Comparison of ENCODE assay signal across 23 cellular contexts in the genomic region with DNA sequence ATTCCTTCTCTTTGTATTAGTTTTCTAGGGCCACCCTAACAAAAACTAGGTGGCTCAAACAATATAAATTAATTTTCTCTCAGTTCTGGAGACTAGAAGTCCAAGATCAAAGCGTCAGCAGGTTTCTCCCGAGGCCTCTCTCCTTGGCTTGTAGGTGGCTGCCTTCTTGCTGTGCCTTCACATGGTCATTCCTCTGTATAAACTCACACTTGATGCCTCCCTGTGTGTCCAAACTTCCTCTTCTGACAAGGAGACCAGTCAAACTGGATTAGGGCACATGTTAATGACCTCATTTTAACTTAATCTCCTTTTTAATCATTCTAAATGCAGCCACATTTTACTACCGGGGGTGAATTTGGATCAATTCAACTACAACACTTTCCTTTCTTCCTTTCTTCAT.
"Had no signal": no experiment of that assay in that cellular context is flagged by ENCODE, and none has a peak within 500 bp of the region (broad histone marks: within the 10 kb centered on the region; RNA-seq: fewer than 3 reads in every experiment).

No MANE protein-coding gene starts in this region.

- DNase-seq: activated CD4-positive, alpha-beta T cell treated with anti-CD3 and anti-CD28 coated beads for 4 hours; activated CD4-positive, alpha-beta T cell treated with anti-CD3 and anti-CD28 coated beads, Interleukin-2, amount 50 U/mL, for 4 hours; activated effector memory CD4-positive, alpha-beta T cell treated with anti-CD3 and anti-CD28 coated beads, Interleukin-2, amount 50 U/mL, for 16 hours; activated naive CD4-positive, alpha-beta T cell treated with anti-CD3 and anti-CD28 coated beads for 36 hours; activated naive CD8-positive, alpha-beta T cell treated with anti-CD3 and anti-CD28 coated beads for 36 hours; activated T-cell treated with anti-CD3 and anti-CD28 coated beads for 4 hours; adrenal gland; gastrocnemius medialis; glutamatergic neuron; islet precursor cell; left cardiac atrium; left ventricle myocardium superior; nephron progenitor cell; pancreas; psoas muscle; stimulated activated naive CD8-positive, alpha-beta T cell treated with anti-CD3 and anti-CD28 coated beads, Interleukin-15, Interleukin-2, amounts not matched to agents 100 U/mL and 50 U/mL, for 24 hours; T-helper 1 cell; tibial artery had no signal

- H3K27ac Mint-ChIP-seq: activated naive CD4-positive, alpha-beta T cell treated with anti-CD3 and anti-CD28 coated beads for 36 hours; activated naive CD8-positive, alpha-beta T cell treated with anti-CD3 and anti-CD28 coated beads for 36 hours; brain; nephron progenitor cell had no signal

- H3K36me3 ChIP-seq: adrenal gland, ascending aorta, gastrocnemius medialis, pancreas, right atrium auricular region, tibial artery had no signal

- H3K4me1 Mint-ChIP-seq: activated naive CD8-positive, alpha-beta T cell treated with anti-CD3 and anti-CD28 coated beads for 36 hours; nephron progenitor cell had no signal

- H3K4me3 Mint-ChIP-seq: activated naive CD4-positive, alpha-beta T cell treated with anti-CD3 and anti-CD28 coated beads for 36 hours; activated naive CD8-positive, alpha-beta T cell treated with anti-CD3 and anti-CD28 coated beads for 36 hours; brain; nephron progenitor cell had no signal

- H3K9me3 ChIP-seq: adrenal gland, ascending aorta, gastrocnemius medialis, pancreas, psoas muscle, right atrium auricular region, tibial artery had no signal

- ATAC-seq: gastrocnemius medialis; left cardiac atrium; left ventricle myocardium superior; pancreas; psoas muscle; stimulated activated naive CD8-positive, alpha-beta T cell treated with anti-CD3 and anti-CD28 coated beads, Interleukin-15, Interleukin-2, amounts not matched to agents 100 U/mL and 50 U/mL, for 24 hours had no signal

- H3K4me3 ChIP-seq: adrenal gland, ascending aorta, gastrocnemius medialis, pancreas, psoas muscle, right atrium auricular region, tibial artery had no signal

- H3K27me3 Mint-ChIP-seq: activated naive CD8-positive, alpha-beta T cell treated with anti-CD3 and anti-CD28 coated beads for 36 hours; brain had no signal

- H3K27ac ChIP-seq: adrenal gland, ascending aorta, epithelial cell of prostate, gastrocnemius medialis, pancreas, psoas muscle, right atrium auricular region, tibial artery, VCaP had no signal

- H3K36me3 Mint-ChIP-seq: activated naive CD8-positive, alpha-beta T cell treated with anti-CD3 and anti-CD28 coated beads for 36 hours had no signal

- H3K27me3 ChIP-seq: adrenal gland, ascending aorta, gastrocnemius medialis, pancreas, right atrium auricular region, tibial artery had no signal

- H3K4me1 ChIP-seq: adrenal gland, gastrocnemius medialis, pancreas, psoas muscle, right atrium auricular region, tibial artery had no signal
